ENCODE assay signal across 36 cellular contexts in genomic region chr22:23997092-23997491, GRCh38. TPM values are rescaled to one million over a fixed set of nuclear protein-coding genes. Genes with fewer than 3 reads are reported as not detected.
"Had no signal": no experiment of that assay in that cellular context is flagged by ENCODE, and none has a peak within 500 bp of the region (broad histone marks: within the 10 kb centered on the region; RNA-seq: fewer than 3 reads in every experiment).

No MANE protein-coding gene starts in this region.

- H3K36me3 ChIP-seq: neutrophil, pancreas, prostate gland, right atrium auricular region, spleen, suprapubic skin, tibial artery, transverse colon, upper lobe of right lung, uterus had no signal

- H3K27ac ChIP-seq: neutrophil, pancreas, prostate gland, right atrium auricular region, skin epidermis, spleen, suprapubic skin, testis, tibial artery, transverse colon, upper lobe of right lung, uterus had no signal

- H3K4me3 ChIP-seq: pancreas, prostate gland, right atrium auricular region, skin epidermis, smooth muscle cell, spleen, suprapubic skin, testis, tibial artery, transverse colon, upper lobe of right lung, uterus had no signal

- H3K9me3 ChIP-seq: neutrophil, pancreas, prostate gland, right atrium auricular region, spleen, suprapubic skin, testis, tibial artery, transverse colon, upper lobe of right lung, uterus had no signal

- DNase-seq: naive thymus-derived CD8-positive, alpha-beta T cell; nephron progenitor cell; nucleus accumbens; pancreas; retina; spleen; stimulated activated CD4-positive, alpha-beta T cell treated with anti-CD3 and anti-CD28 coated beads, Interleukin-12 subunit alpha, Interleukin-12 subunit beta, amount 100 ng/mL, for 4 hours; stimulated activated CD4-positive, alpha-beta T cell treated with anti-CD3 and anti-CD28 coated beads, Interleukin-1b, Interleukin-23, amount 100 ng/mL, for 48 hours; stimulated activated CD4-positive, alpha-beta T cell treated with anti-CD3 and anti-CD28 coated beads, Interleukin-4, amount 100 ng/mL, for 1 hour; stimulated activated CD4-positive, alpha-beta T cell treated with anti-CD3 and anti-CD28 coated beads, Interleukin-4, amount 100 ng/mL, for 4 hours; stimulated activated CD8-positive, alpha-beta memory T cell treated with anti-CD3 and anti-CD28 coated beads, Interleukin-4, amount 100 ng/mL, for 48 hours; stimulated activated naive CD4-positive, alpha-beta T cell; stimulated activated naive CD8-positive, alpha-beta T cell treated with anti-CD3 and anti-CD28 coated beads, Interleukin-15, amount 100 ng/mL, for 72 hours; stimulated activated naive CD8-positive, alpha-beta T cell treated with anti-CD3 and anti-CD28 coated beads, Interleukin-15, Interleukin-2, amounts not matched to agents 100 U/mL and 50 U/mL, for 24 hours; substantia nigra; testis; tibial artery; transverse colon; upper lobe of right lung; uterus had no signal

- ATAC-seq: naive thymus-derived CD8-positive, alpha-beta T cell; natural killer cell treated with Interleukin-12 subunit alpha and Interleukin-12 subunit beta and Interleukin-15 and Interleukin-18, amount 100 ng/mL, for 72 hours; pancreas; sciatic nerve; stimulated activated memory B cell treated with anti-CD40 and anti-IgM and Interleukin-4, amounts not matched to agents 10 μg/mL and 1 μg/mL and 100 μg/mL, for 72 hours; stimulated activated naive CD8-positive, alpha-beta T cell treated with anti-CD3 and anti-CD28 coated beads, Interleukin-15, amount 100 ng/mL, for 72 hours; stimulated activated naive CD8-positive, alpha-beta T cell treated with anti-CD3 and anti-CD28 coated beads, Interleukin-15, Interleukin-2, amounts not matched to agents 100 U/mL and 50 U/mL, for 24 hours; upper lobe of right lung had no signal

- H3K4me1 ChIP-seq: pancreas, prostate gland, right atrium auricular region, spleen, suprapubic skin, testis, tibial artery, transverse colon, upper lobe of right lung, uterus had no signal

- H3K27me3 ChIP-seq: neutrophil, pancreas, right atrium auricular region, suprapubic skin, testis, tibial artery, transverse colon, upper lobe of right lung, uterus had no signal

RNA-seq across cellular contexts. Expression of gene GSTT4, which starts 8.2 kb away (rescaled TPM):
- total RNA-seq: naive thymus-derived CD8-positive, alpha-beta T cell; natural killer cell treated with Interleukin-12 subunit alpha and Interleukin-12 subunit beta and Interleukin-15 and Interleukin-18, amount 100 ng/mL, for 72 hours; neural crest cell; omental fat pad; osteocyte; pancreas; posterior vena cava; pulmonary artery endothelial cell; right atrium auricular region; sciatic nerve; smooth muscle cell; spleen; suprapubic skin; transverse colon; upper lobe of right lung; urinary bladder; uterus had no signal
- polyA plus RNA-seq: naive thymus-derived CD8-positive, alpha-beta T cell; pancreas; smooth muscle cell; spleen; thymus; urinary bladder had no signal

RNA-seq across cellular contexts. Expression of gene GSTT2, which starts 17.2 kb away (rescaled TPM):
- total RNA-seq: naive thymus-derived CD8-positive, alpha-beta T cell; neural crest cell; omental fat pad; osteocyte; prostate gland; sciatic nerve; urinary bladder; uterus had no signal
- polyA plus RNA-seq: naive thymus-derived CD8-positive, alpha-beta T cell had no signal

RNA-seq across cellular contexts. Expression of gene DDTL, which starts 30.4 kb away (rescaled TPM):
- total RNA-seq: naive thymus-derived CD8-positive, alpha-beta T cell; neural crest cell; osteocyte; smooth muscle cell had no signal
